ENCODE assay signal across 8 cellular contexts in genomic region chr22:45308624-45309421, GRCh38. TPM values are rescaled to one million over a fixed set of nuclear protein-coding genes. Genes with fewer than 3 reads are reported as not detected.
DNase-seq lines count a peak whose midpoint lies in the region; ATAC-seq and TF ChIP-seq lines count a peak whose summit lies in the region.

No MANE protein-coding gene starts in this region.

- TF ChIP-seq CTCF in kidney epithelial cell (IDR thresholded peaks at IDR 0.05; ENCODE audit: insufficient read depth, low read length, poor library complexity, severe bottlenecking) = no peak

- H3K4me3 ChIP-seq in HUES6 (ENCODE audit: low read depth, low read length) (peak overlapping the region; percentile 67), adipocyte (ENCODE audit: low read length) (peak overlapping the region; percentile 85), kidney epithelial cell (ENCODE audit: low read depth, low read length) (peak overlapping the region; percentile 44), subcutaneous abdominal adipose tissue (ENCODE audit: low read depth in 1 of 5, low read length in 5 of 5) (peak overlapping the region; percentile 76 to 82 (median 81))

- peak; percentile 13 to 16 for DNase-seq in AML-193 (lab: John Stamatoyannopoulos, UW)
- DNase-seq in adipocyte (ENCODE audit: low read depth) = no peak
- DNase-seq in kidney epithelial cell (ENCODE audit: low read depth) = no peak
- no peak for DNase-seq in NCI-H1417 treated with DMSO at 0.1 percent for 48 hours (lab: John Stamatoyannopoulos, UW)
- no peak for DNase-seq in NCI-H1092 (lab: John Stamatoyannopoulos, UW)

- H3K36me3 ChIP-seq in HUES6 (ENCODE audit: control insufficient read depth, insufficient read depth, low read length) (0 out of 2 replicates have a peak, but pooled peaks cover 5% of the 10 kb centered on the region), adipocyte (ENCODE audit: control insufficient read depth, insufficient read depth, low read length, severe bottlenecking) (no peaks in the 10 kb centered on the region), kidney epithelial cell (ENCODE audit: control insufficient read depth, insufficient read depth, low read length) (no peaks in the 10 kb centered on the region), subcutaneous abdominal adipose tissue (ENCODE audit: control insufficient read depth in 5 of 5, insufficient read depth in 5 of 5, low read length in 5 of 5) (no peaks in the 10 kb centered on the region)

- H3K4me1 ChIP-seq in HUES6 (ENCODE audit: control insufficient read depth, insufficient read depth, low read length) (peaks cover 27% of the 10 kb centered on the region), adipocyte (ENCODE audit: control insufficient read depth, insufficient read depth, low read length) (peaks cover 14% of the 10 kb centered on the region), subcutaneous abdominal adipose tissue (ENCODE audit: control insufficient read depth in 5 of 5, insufficient read depth in 5 of 5, low read length in 5 of 5) (peaks cover 0 to 21% (median 20%) of the 10 kb centered on the region in 5 donors)

- H3K27ac ChIP-seq in HUES6 (ENCODE audit: low read depth, low read length) (no peak overlapping the region; the same call in 1 of the 2 replicates), subcutaneous abdominal adipose tissue (ENCODE audit: low read depth, low read length) (no peak overlapping the region)

- H3K9ac ChIP-seq in HUES6 (ENCODE audit: low read length) = peak overlapping the region; percentile 58
- peak overlapping the region; percentile 91 for H3K9ac ChIP-seq in adipocyte (ENCODE audit: low read length)
- peak overlapping the region in 4 of 5 donors; percentile 56 to 90 (median 82) for H3K9ac ChIP-seq in subcutaneous abdominal adipose tissue (ENCODE audit: low read length in 5 of 5)

- no peak for ATAC-seq in GM18909 (IDR thresholded peaks at IDR 0.05; ENCODE audit: poor library complexity, unreplicated experiment)

- H3K9me3 ChIP-seq in HUES6 (ENCODE audit: control insufficient read depth, insufficient read depth, low read depth, low read length) (no peaks in the 10 kb centered on the region), adipocyte (ENCODE audit: control insufficient read depth, low read length) (no peaks in the 10 kb centered on the region), subcutaneous abdominal adipose tissue (ENCODE audit: control insufficient read depth in 5 of 5, low read length in 5 of 5) (no peaks in the 10 kb centered on the region)

- H3K27me3 ChIP-seq in HUES6 (ENCODE audit: control insufficient read depth, insufficient read depth, low read length) = peaks cover 5% of the 10 kb centered on the region; the same call in 1 of the 2 replicates
- no peaks in the 10 kb centered on the region for H3K27me3 ChIP-seq in adipocyte (replicated peaks; ENCODE audit: control insufficient read depth, insufficient read depth, low read length)
- H3K27me3 ChIP-seq in kidney epithelial cell (ENCODE audit: control insufficient read depth, insufficient read depth, low read length) = no peaks in the 10 kb centered on the region
- no peaks in the 10 kb centered on the region for H3K27me3 ChIP-seq in subcutaneous abdominal adipose tissue (ENCODE audit: control insufficient read depth in 5 of 5, insufficient read depth in 4 of 5, low read length in 5 of 5)

RNA-seq across cellular contexts. Expression of gene FAM118A, which starts 0.9 kb away (rescaled TPM):
- total RNA-seq in kidney epithelial cell = 13.3 and 15.3 TPM in 2 replicates

RNA-seq across cellular contexts. Expression of gene UPK3A, which starts 24.1 kb away (rescaled TPM):
- total RNA-seq in kidney epithelial cell = not detected in 2 replicates

Comparison
In these comparisons a context has a peak if more than half of its experiments do, and no peak if none do; other contexts are left out.
1. DNase-seq: peak in AML-193 (2 of 2); none in adipocyte (single experiment), kidney epithelial cell (single experiment), NCI-H1417 treated with DMSO at 0.1 percent for 48 hours (single experiment) and NCI-H1092 (single experiment).
2. Peak in every context shown above with its lines, with median percentiles within 50 percentile points of each other: H3K4me3 ChIP-seq and H3K9ac ChIP-seq.